In genomic region chr2:156356006-156356764, GRCh38 we compare ENCODE assay signal across 1 cellular context.
A peak's percentile ranks its signal among the peaks of the same experiment; 100 is the strongest.
TF ChIP-seq lines count a peak whose summit lies in the region.

No MANE protein-coding gene starts in this region.

TF ChIP-seq in HepG2, 621 proteins besides CTCF, POLR2A, EP300 and RAD21:
- TF ChIP-seq UBTF (CRISPR knock-in tag; IDR thresholded peaks at IDR 0.05) (no peak), ZNF597 (CRISPR knock-in tag; IDR thresholded peaks at IDR 0.05) (no peak), ZMYM3 (CRISPR knock-in tag; IDR thresholded peaks at IDR 0.05) (no peak), JDP2 (CRISPR knock-in tag; IDR thresholded peaks at IDR 0.05; ENCODE audit: borderline replicate concordance) (no peak), YEATS4 (CRISPR knock-in tag; IDR thresholded peaks at IDR 0.05; ENCODE audit: borderline replicate concordance) (no peak), ZFYVE20 (CRISPR knock-in tag; IDR thresholded peaks at IDR 0.05; ENCODE audit: borderline replicate concordance, low read depth) (no peak), CEBPB (IDR thresholded peaks at IDR 0.05; ENCODE audit: borderline replicate concordance, low read depth, low read length) (peak; percentile 78), GATA4 (IDR thresholded peaks at IDR 0.05; ENCODE audit: borderline replicate concordance, low read depth) (no peak), ZBTB33 (CRISPR knock-in tag; IDR thresholded peaks at IDR 0.05) (no peak)
